In genomic region chr2:108171652-108172051, GRCh38 we compare ENCODE assay signal across 19 cellular contexts.
DNase-seq lines count a peak whose midpoint lies in the region; ATAC-seq and TF ChIP-seq lines count a peak whose summit lies in the region.
"Had no signal": no experiment of that assay in that cellular context is flagged by ENCODE, and none has a peak within 500 bp of the region (broad histone marks: within the 10 kb centered on the region; RNA-seq: fewer than 3 reads in every experiment).

No MANE protein-coding gene starts in this region.

- no peak for TF ChIP-seq RAD21 in SK-N-SH (IDR thresholded peaks at IDR 0.05; ENCODE audit: low read length)

- no peak overlapping the region for H2AFZ ChIP-seq in SK-N-SH (ENCODE audit: low read depth)

- intact Hi-C loops in gastrocnemius medialis (cut with DNase I; ENCODE audit: low total_unique reads), result no loop called here

- no peaks in the 10 kb centered on the region for H4K20me1 ChIP-seq in SK-N-SH (ENCODE audit: insufficient read depth)

- H3K27me3 ChIP-seq in SK-N-SH (ENCODE audit: insufficient read depth) (no peaks in the 10 kb centered on the region), gastrocnemius medialis (no peaks in the 10 kb centered on the region)
- H3K27me3 ChIP-seq: SJCRH30 had no signal

- H3K4me2 ChIP-seq in SK-N-SH, result no peak overlapping the region

- peaks cover 4% of the 10 kb centered on the region for H3F3A ChIP-seq in SK-N-SH (replicated peaks; ENCODE audit: insufficient read depth)

- H3K4me3 ChIP-seq in SK-N-SH (ENCODE audit: low read depth in 2 of 2, low read length in 1 of 2) (no peak overlapping the region), gastrocnemius medialis (no peak overlapping the region)
- H3K4me3 ChIP-seq: SJCRH30 had no signal

- POLR2A ChIA-PET in SK-N-SH (lab: Yijun Ruan, JAX), result interaction anchor here (0.6 kb wide), 1 partner anchor 42 kb away, joined by 3 read pairs; no protein-coding TSS in a partner anchor

- H3K36me3 ChIP-seq in SK-N-SH (replicated peaks in 1 of 2; ENCODE audit: control insufficient read depth in 1 of 2, insufficient read depth in 2 of 2, low read length in 1 of 2) (no peaks in the 10 kb centered on the region), gastrocnemius medialis (no peaks in the 10 kb centered on the region)
- H3K36me3 ChIP-seq: SJCRH30 had no signal

- 44% methylated on average over 3 of the region's 3 CpGs for WGBS in SK-N-SH (ENCODE audit: low lambda C conversion rate)

- H3K9ac ChIP-seq in SK-N-SH, result no peak overlapping the region

- no peaks in the 10 kb centered on the region for H3K4me1 ChIP-seq in SK-N-SH (ENCODE audit: control insufficient read depth in 1 of 2, insufficient read depth in 2 of 2, low read depth in 1 of 2, low read length in 1 of 2)
- H3K4me1 ChIP-seq in gastrocnemius medialis, result no peaks in the 10 kb centered on the region
- H3K4me1 ChIP-seq: SJCRH30 had no signal

- CTCF ChIA-PET in SK-N-SH (lab: Yijun Ruan, JAX), result interaction anchor here (0.9 to 1.5 kb wide), 3 partner anchors 13 to 234 kb away, joined by 3 to 4 read pairs (median 4); no protein-coding TSS in a partner anchor

- H3K9me2 ChIP-seq in SK-N-SH, result no peaks in the 10 kb centered on the region

- ATAC-seq in SK-N-SH treated with all-trans-retinoic acid at 6 μM for 48 hours (peak; percentile 78), esophagus mucosa (peak; percentile 39), GM18520 (IDR thresholded peaks at IDR 0.05; ENCODE audit: unreplicated experiment) (no peak), gastrocnemius medialis (no peak)

- H3K79me2 ChIP-seq in SK-N-SH (ENCODE audit: insufficient read depth), result no peaks in the 10 kb centered on the region

- TF ChIP-seq POLR2A in gastrocnemius medialis (IDR thresholded peaks at IDR 0.05), result no peak

- TF ChIP-seq CTCF in SK-N-SH (IDR thresholded peaks at IDR 0.05), result no peak
- TF ChIP-seq CTCF in gastrocnemius medialis (IDR thresholded peaks at IDR 0.05 in 4 of 5, conservative IDR thresholded peaks at IDR 0.05 in 1 of 5), result no peak

- H3K27ac ChIP-seq in SK-N-SH (ENCODE audit: low read depth in 2 of 2, low read length in 1 of 2) (no peak overlapping the region), gastrocnemius medialis (no peak overlapping the region)
- H3K27ac ChIP-seq: 22Rv1, HL-60, SJCRH30 had no signal

- in situ Hi-C loops in gastrocnemius medialis (cut with MboI; ENCODE audit: low sequenced_read_pairs in 4 of 4), result no loop called here

- no peaks in the 10 kb centered on the region for H3K9me3 ChIP-seq in SK-N-SH
- H3K9me3 ChIP-seq in gastrocnemius medialis, result no peaks in the 10 kb centered on the region
- H3K9me3 ChIP-seq: SJCRH30 had no signal

- DNase-seq in SK-N-SH (no peak), OCI-M1 (lab: John Stamatoyannopoulos, UW) (peak; percentile 1), T1000 (lab: John Stamatoyannopoulos, UW) (no peak), gastrocnemius medialis (no peak)
- no peak for DNase-seq in stimulated activated CD4-positive, alpha-beta T cell treated with anti-CD3 and anti-CD28 coated beads, Interleukin-2, amount 100 ng/mL, for 48 hours
- DNase-seq: COR-L47, DMS 273 treated with DMSO at 0.1 percent for 48 hours, DND-41, H7, NCI-H1417 treated with DMSO at 0.1 percent for 48 hours, NCI-H187 treated with DMSO at 0.1 percent for 48 hours, NCI-H345, NCI-H526, SJCRH30 had no signal

- no peak for TF ChIP-seq EP300 in SK-N-SH (IDR thresholded peaks at IDR 0.05; ENCODE audit: borderline replicate concordance in 1 of 2, low read depth in 1 of 2, low read length in 1 of 2)

TF ChIP-seq in SK-N-SH treated with all-trans-retinoic acid at 6 μM for 48 hours, 23 proteins besides CTCF, POLR2A, EP300 and RAD21 (continues in another document):
- TF ChIP-seq ZNF8 (CRISPR knock-in tag; IDR thresholded peaks at IDR 0.05) (no peak), ISL1 (CRISPR knock-in tag; IDR thresholded peaks at IDR 0.05) (no peak), ZFP3 (CRISPR knock-in tag; IDR thresholded peaks at IDR 0.05) (no peak), PPARA (CRISPR knock-in tag; IDR thresholded peaks at IDR 0.05; ENCODE audit: borderline replicate concordance) (no peak), POU6F1 (CRISPR knock-in tag; IDR thresholded peaks at IDR 0.05; ENCODE audit: borderline replicate concordance, low read depth) (no peak), TOX (CRISPR knock-in tag; IDR thresholded peaks at IDR 0.05; ENCODE audit: borderline replicate concordance) (no peak), ZNF565 (CRISPR knock-in tag; conservative IDR thresholded peaks at IDR 0.05; ENCODE audit: low read depth) (no peak), CSRNP3 (CRISPR knock-in tag; IDR thresholded peaks at IDR 0.05) (no peak)

TF ChIP-seq in SK-N-SH, 30 proteins besides CTCF, POLR2A, EP300 and RAD21:
- TF ChIP-seq POLR2AphosphoS5 (IDR thresholded peaks at IDR 0.05; ENCODE audit: low read depth, low read length) (no peak), PBX3 (IDR thresholded peaks at IDR 0.05) (no peak), IRF3 (IDR thresholded peaks at IDR 0.05; ENCODE audit: low read depth, low read length) (no peak), MAX (IDR thresholded peaks at IDR 0.05; ENCODE audit: low read depth) (no peak), FOXJ3 (CRISPR knock-in tag; IDR thresholded peaks at IDR 0.05) (no peak), MEF2A (IDR thresholded peaks at IDR 0.05; ENCODE audit: borderline replicate concordance, low read depth) (no peak), GABPA (IDR thresholded peaks at IDR 0.05; ENCODE audit: low read depth) (no peak), NRF1 (IDR thresholded peaks at IDR 0.05; ENCODE audit: low read depth, low read length) (no peak), RFX5 (IDR thresholded peaks at IDR 0.05; ENCODE audit: low read length) (no peak), SIN3A (IDR thresholded peaks at IDR 0.05; ENCODE audit: borderline replicate concordance, low read depth, low read length) (no peak), MXI1 (IDR thresholded peaks at IDR 0.05; ENCODE audit: low read depth, low read length) (no peak), JUND (IDR thresholded peaks at IDR 0.05) (no peak), USF1 (IDR thresholded peaks at IDR 0.05; ENCODE audit: borderline replicate concordance, low read depth) (no peak), USF2 (IDR thresholded peaks at IDR 0.05; ENCODE audit: borderline replicate concordance, low read depth, low read length) (no peak), TCF12 (IDR thresholded peaks at IDR 0.05) (no peak)

Comparison
In these comparisons a context has a peak if more than half of its experiments do, and no peak if none do; other contexts are left out.
1. ATAC-seq: peak in SK-N-SH treated with all-trans-retinoic acid at 6 μM for 48 hours (single experiment) and esophagus mucosa (single experiment); none in GM18520 (single experiment) and gastrocnemius medialis (0 of 2).